Comparison of ENCODE assay signal across 7 cellular contexts in genomic region chr11:71911986-71912340, GRCh38. TPM values are rescaled to one million over a fixed set of nuclear protein-coding genes. Genes with fewer than 3 reads are reported as not detected.
"Had no signal": no experiment of that assay in that cellular context is flagged by ENCODE, and none has a peak within 500 bp of the region (broad histone marks: within the 10 kb centered on the region; RNA-seq: fewer than 3 reads in every experiment).

No MANE protein-coding gene starts in this region.

RNA-seq across cellular contexts. Expression of gene DEFB131B, which starts 33.7 kb away (rescaled TPM):
- total RNA-seq: cardiac muscle cell; NCI-H460; OCI-LY7; Right ventricle myocardium inferior; T-cell; T-helper 2 cell treated with Interferon-gamma antibody and Interleukin-4, amounts not matched to agents 100 ng/mL and 5 ng/mL, for 36 hours had no signal
- polyA plus RNA-seq: adipose tissue, cardiac muscle cell had no signal
